1 cellular context compared by ENCODE assay signal in the genomic region with DNA sequence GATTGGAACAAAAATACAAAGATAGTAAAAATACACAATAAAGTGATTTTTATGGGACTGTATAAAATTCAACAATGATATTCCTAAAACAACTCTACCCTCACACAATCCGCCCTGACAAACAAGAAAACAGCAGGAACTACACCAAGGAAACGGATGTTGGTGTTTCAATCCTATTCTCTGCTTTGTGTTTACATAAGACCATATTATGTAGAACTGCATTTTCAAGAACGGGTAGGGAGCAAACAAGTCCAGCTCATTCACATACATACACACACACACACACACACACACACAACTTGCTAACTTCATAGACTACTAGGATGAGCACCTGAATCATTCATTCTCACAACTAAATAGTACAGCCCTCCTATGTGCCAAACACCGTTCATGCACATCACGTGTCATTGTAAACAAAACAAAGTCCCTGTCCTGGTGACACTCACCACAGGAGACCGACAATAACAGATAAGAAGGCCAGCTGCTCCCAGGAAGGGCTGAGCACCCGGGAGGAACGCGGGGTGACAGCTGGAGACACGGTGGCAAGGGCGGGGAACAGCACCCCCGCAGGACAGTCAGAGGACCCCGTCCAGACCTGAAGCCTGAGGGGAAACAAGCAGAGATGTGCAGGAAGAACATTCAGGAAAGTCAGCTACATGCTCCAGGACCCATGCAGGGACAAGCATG.
TF ChIP-seq lines count a peak whose summit lies in the region.

No MANE protein-coding gene starts in this region.

TF ChIP-seq in HepG2, 621 proteins besides CTCF, POLR2A, EP300 and RAD21 (continued from another document and continues in another):
- TF ChIP-seq, protein P1, sequence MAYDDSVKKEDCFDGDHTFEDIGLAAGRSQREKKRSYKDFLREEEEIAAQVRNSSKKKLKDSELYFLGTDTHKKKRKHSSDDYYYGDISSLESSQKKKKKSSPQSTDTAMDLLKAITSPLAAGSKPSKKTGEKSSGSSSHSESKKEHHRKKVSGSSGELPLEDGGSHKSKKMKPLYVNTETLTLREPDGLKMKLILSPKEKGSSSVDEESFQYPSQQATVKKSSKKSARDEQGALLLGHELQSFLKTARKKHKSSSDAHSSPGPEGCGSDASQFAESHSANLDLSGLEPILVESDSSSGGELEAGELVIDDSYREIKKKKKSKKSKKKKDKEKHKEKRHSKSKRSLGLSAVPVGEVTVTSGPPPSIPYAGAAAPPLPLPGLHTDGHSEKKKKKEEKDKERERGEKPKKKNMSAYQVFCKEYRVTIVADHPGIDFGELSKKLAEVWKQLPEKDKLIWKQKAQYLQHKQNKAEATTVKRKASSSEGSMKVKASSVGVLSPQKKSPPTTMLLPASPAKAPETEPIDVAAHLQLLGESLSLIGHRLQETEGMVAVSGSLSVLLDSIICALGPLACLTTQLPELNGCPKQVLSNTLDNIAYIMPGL (CRISPR knock-in tag; IDR thresholded peaks at IDR 0.05; ENCODE audit: borderline replicate concordance in 1 of 2, low read depth in 1 of 2): peak in 1 of 2 experiments; percentile 47; a peak in 1 of 4 replicates
- TF ChIP-seq ZNF274 (CRISPR knock-in tag; IDR thresholded peaks at IDR 0.05) (no peak), SOX13 (IDR thresholded peaks at IDR 0.05) (no peak), SOX13 (CRISPR knock-in tag; conservative IDR thresholded peaks at IDR 0.05 in 1 of 2, IDR thresholded peaks at IDR 0.05 in 1 of 2) (peak in 1 of 2 experiments; percentile 87; a peak in 2 of 4 replicates), RARA (CRISPR knock-in tag; IDR thresholded peaks at IDR 0.05) (peak; percentile 46), ZNF431 (CRISPR knock-in tag; IDR thresholded peaks at IDR 0.05; ENCODE audit: borderline replicate concordance, low read depth) (no peak), SATB2 (CRISPR knock-in tag; IDR thresholded peaks at IDR 0.05) (no peak), KDM4B (CRISPR knock-in tag; IDR thresholded peaks at IDR 0.05) (0 out of 2 replicates have a peak, but pooled peaks have one; percentile 61), DNMT1 (CRISPR knock-in tag; IDR thresholded peaks at IDR 0.05) (no peak), TBL1XR1 (IDR thresholded peaks at IDR 0.05; ENCODE audit: borderline replicate concordance, low read length, partially characterized antibody) (peak; percentile 36), RFX1 (IDR thresholded peaks at IDR 0.05) (no peak), ZNF572 (CRISPR knock-in tag; IDR thresholded peaks at IDR 0.05) (peak; percentile 36; the same call in 1 of the 2 replicates), ZFP36L1 (CRISPR knock-in tag; IDR thresholded peaks at IDR 0.05) (peak; percentile 74; the same call in 1 of the 2 replicates), ZNF558 (CRISPR knock-in tag; IDR thresholded peaks at IDR 0.05; ENCODE audit: borderline replicate concordance) (no peak), ZNF432 (CRISPR knock-in tag; IDR thresholded peaks at IDR 0.05; ENCODE audit: borderline replicate concordance) (no peak), ZBTB38 (CRISPR knock-in tag; IDR thresholded peaks at IDR 0.05) (peak; percentile 57), SIX1 (CRISPR knock-in tag; IDR thresholded peaks at IDR 0.05; ENCODE audit: borderline replicate concordance) (no peak), ELF4 (CRISPR knock-in tag; IDR thresholded peaks at IDR 0.05; ENCODE audit: borderline replicate concordance) (no peak), SP5 (CRISPR knock-in tag; IDR thresholded peaks at IDR 0.05; ENCODE audit: borderline replicate concordance, low read depth) (peak; percentile 38; the same call in 1 of the 2 replicates), ZNF263 (CRISPR knock-in tag; IDR thresholded peaks at IDR 0.05) (peak; percentile 56), ZFP62 (CRISPR knock-in tag; IDR thresholded peaks at IDR 0.05) (no peak)
- TF ChIP-seq, protein P2, sequence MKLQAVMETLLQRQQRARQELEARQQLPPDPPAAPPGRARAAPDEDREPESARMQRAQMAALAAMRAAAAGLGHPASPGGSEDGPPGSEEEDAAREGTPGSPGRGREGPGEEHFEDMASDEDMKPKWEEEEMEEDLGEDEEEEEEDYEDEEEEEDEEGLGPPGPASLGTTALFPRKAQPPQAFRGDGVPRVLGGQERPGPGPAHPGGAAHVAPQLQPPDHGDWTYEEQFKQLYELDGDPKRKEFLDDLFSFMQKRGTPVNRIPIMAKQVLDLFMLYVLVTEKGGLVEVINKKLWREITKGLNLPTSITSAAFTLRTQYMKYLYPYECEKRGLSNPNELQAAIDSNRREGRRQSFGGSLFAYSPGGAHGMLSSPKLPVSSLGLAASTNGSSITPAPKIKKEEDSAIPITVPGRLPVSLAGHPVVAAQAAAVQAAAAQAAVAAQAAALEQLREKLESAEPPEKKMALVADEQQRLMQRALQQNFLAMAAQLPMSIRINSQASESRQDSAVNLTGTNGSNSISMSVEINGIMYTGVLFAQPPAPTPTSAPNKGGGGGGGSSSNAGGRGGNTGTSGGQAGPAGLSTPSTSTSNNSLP (IDR thresholded peaks at IDR 0.05; ENCODE audit: low read depth, low read length): peak; percentile 48; the same call in 1 of the 2 replicates
- TF ChIP-seq, protein P3, sequence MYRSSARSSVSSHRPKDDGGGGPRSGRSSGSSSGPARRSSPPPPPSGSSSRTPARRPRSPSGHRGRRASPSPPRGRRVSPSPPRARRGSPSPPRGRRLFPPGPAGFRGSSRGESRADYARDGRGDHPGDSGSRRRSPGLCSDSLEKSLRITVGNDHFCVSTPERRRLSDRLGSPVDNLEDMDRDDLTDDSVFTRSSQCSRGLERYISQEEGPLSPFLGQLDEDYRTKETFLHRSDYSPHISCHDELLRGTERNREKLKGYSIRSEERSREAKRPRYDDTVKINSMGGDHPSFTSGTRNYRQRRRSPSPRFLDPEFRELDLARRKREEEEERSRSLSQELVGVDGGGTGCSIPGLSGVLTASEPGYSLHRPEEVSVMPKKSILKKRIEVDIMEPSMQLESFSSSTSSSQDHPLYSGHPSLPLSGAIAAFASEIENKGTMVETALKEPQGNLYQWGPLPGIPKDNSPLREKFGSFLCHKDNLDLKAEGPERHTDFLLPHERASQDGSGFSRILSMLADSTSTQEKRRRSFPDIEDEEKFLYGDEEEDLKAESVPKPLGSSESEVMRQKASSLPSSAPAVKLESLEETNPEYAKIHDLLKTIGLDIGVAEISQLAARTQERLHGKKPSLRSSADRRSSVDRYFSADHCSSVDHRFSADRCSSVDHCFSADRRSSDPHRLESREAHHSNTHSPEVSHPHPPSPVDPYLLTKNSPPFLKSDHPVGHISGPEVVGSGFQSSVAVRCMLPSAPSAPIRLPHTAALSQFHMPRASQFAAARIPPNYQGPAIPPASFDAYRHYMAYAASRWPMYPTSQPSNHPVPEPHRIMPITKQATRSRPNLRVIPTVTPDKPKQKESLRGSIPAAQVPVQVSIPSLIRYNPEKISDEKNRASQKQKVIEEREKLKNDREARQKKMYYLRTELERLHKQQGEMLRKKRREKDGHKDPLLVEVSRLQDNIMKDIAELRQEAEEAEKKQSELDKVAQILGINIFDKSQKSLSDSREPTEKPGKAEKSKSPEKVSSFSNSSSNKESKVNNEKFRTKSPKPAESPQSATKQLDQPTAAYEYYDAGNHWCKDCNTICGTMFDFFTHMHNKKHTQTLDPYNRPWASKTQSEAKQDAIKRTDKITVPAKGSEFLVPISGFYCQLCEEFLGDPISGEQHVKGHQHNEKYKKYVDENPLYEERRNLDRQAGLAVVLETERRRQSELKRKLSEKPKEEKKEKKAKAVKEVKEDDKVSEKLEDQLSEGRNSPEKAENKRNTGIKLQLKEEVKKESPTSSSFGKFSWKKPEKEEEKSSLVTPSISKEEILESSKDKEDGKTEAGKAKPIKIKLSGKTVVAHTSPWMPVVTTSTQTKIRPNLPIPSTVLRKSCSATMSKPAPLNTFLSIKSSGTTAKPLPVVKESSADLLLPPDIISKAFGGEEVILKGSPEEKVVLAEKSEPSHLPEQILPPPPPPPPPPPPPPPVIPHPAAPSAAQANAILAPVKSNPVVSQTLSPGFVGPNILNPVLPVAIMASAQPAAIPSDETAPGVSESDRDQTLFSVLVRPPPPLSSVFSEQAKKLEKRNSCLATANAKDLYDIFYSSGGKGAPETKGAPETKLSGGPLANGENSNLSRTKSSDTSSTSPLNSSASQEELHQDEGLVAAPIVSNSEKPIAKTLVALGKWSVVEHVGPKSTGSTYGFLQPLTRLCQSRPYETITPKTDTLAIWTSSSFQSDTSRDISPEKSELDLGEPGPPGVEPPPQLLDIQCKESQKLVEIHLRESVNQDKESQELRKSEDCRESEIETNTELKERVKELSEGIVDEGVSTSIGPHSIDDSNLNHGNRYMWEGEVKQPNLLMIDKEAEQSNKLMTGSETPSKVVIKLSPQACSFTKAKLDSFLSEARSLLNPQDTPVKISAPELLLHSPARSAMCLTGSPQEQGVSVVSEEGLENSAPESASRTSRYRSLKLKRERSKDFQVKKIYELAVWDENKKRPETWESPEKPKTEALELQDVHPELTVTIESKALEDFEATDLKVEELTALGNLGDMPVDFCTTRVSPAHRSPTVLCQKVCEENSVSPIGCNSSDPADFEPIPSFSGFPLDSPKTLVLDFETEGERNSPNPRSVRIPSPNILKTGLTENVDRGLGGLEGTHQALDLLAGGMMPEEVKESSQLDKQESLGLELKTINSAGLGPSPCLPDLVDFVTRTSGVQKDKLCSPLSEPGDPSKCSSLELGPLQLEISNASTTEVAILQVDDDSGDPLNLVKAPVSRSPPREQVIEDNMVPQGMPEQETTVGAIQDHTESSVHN (CRISPR knock-in tag; IDR thresholded peaks at IDR 0.05): no peak
- TF ChIP-seq, protein P4, sequence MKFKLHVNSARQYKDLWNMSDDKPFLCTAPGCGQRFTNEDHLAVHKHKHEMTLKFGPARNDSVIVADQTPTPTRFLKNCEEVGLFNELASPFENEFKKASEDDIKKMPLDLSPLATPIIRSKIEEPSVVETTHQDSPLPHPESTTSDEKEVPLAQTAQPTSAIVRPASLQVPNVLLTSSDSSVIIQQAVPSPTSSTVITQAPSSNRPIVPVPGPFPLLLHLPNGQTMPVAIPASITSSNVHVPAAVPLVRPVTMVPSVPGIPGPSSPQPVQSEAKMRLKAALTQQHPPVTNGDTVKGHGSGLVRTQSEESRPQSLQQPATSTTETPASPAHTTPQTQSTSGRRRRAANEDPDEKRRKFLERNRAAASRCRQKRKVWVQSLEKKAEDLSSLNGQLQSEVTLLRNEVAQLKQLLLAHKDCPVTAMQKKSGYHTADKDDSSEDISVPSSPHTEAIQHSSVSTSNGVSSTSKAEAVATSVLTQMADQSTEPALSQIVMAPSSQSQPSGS (CRISPR knock-in tag; IDR thresholded peaks at IDR 0.05): 0 out of 2 replicates have a peak, but pooled peaks have one; percentile 17
- TF ChIP-seq, protein P5, sequence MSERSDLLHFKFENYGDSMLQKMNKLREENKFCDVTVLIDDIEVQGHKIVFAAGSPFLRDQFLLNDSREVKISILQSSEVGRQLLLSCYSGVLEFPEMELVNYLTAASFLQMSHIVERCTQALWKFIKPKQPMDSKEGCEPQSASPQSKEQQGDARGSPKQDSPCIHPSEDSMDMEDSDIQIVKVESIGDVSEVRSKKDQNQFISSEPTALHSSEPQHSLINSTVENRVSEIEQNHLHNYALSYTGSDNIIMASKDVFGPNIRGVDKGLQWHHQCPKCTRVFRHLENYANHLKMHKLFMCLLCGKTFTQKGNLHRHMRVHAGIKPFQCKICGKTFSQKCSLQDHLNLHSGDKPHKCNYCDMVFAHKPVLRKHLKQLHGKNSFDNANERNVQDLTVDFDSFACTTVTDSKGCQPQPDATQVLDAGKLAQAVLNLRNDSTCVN (CRISPR knock-in tag; IDR thresholded peaks at IDR 0.05; ENCODE audit: borderline replicate concordance): 0 out of 2 replicates have a peak, but pooled peaks have one; percentile 47
- TF ChIP-seq, protein P6, sequence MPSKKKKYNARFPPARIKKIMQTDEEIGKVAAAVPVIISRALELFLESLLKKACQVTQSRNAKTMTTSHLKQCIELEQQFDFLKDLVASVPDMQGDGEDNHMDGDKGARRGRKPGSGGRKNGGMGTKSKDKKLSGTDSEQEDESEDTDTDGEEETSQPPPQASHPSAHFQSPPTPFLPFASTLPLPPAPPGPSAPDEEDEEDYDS (CRISPR knock-in tag; IDR thresholded peaks at IDR 0.05): peak; percentile 42; the same call in 1 of the 2 replicates
- TF ChIP-seq, protein P7, sequence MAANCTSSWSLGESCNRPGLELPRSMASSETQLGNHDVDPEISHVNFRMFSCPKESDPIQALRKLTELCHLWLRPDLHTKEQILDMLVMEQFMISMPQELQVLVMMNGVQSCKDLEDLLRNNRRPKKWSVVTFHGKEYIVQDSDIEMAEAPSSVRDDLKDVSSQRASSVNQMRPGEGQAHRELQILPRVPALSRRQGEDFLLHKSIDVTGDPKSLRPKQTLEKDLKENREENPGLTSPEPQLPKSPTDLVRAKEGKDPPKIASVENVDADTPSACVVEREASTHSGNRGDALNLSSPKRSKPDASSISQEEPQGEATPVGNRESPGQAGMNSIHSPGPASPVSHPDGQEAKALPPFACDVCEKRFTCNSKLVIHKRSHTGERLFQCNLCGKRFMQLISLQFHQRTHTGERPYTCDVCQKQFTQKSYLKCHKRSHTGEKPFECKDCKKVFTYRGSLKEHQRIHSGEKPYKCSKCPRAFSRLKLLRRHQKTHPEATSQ (CRISPR knock-in tag; IDR thresholded peaks at IDR 0.05; ENCODE audit: borderline replicate concordance): no peak
- TF ChIP-seq, protein P8, sequence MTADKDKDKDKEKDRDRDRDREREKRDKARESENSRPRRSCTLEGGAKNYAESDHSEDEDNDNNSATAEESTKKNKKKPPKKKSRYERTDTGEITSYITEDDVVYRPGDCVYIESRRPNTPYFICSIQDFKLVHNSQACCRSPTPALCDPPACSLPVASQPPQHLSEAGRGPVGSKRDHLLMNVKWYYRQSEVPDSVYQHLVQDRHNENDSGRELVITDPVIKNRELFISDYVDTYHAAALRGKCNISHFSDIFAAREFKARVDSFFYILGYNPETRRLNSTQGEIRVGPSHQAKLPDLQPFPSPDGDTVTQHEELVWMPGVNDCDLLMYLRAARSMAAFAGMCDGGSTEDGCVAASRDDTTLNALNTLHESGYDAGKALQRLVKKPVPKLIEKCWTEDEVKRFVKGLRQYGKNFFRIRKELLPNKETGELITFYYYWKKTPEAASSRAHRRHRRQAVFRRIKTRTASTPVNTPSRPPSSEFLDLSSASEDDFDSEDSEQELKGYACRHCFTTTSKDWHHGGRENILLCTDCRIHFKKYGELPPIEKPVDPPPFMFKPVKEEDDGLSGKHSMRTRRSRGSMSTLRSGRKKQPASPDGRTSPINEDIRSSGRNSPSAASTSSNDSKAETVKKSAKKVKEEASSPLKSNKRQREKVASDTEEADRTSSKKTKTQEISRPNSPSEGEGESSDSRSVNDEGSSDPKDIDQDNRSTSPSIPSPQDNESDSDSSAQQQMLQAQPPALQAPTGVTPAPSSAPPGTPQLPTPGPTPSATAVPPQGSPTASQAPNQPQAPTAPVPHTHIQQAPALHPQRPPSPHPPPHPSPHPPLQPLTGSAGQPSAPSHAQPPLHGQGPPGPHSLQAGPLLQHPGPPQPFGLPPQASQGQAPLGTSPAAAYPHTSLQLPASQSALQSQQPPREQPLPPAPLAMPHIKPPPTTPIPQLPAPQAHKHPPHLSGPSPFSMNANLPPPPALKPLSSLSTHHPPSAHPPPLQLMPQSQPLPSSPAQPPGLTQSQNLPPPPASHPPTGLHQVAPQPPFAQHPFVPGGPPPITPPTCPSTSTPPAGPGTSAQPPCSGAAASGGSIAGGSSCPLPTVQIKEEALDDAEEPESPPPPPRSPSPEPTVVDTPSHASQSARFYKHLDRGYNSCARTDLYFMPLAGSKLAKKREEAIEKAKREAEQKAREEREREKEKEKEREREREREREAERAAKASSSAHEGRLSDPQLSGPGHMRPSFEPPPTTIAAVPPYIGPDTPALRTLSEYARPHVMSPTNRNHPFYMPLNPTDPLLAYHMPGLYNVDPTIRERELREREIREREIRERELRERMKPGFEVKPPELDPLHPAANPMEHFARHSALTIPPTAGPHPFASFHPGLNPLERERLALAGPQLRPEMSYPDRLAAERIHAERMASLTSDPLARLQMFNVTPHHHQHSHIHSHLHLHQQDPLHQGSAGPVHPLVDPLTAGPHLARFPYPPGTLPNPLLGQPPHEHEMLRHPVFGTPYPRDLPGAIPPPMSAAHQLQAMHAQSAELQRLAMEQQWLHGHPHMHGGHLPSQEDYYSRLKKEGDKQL (CRISPR knock-in tag; IDR thresholded peaks at IDR 0.05; ENCODE audit: low read depth): peak; percentile 57; the same call in 1 of the 2 replicates
